1 cellular context compared by ENCODE assay signal in genomic region chr19:39127812-39128510, GRCh38.
TF ChIP-seq lines count a peak whose summit lies in the region.

No MANE protein-coding gene starts in this region.

TF ChIP-seq in HEK293, 187 proteins besides CTCF, POLR2A, EP300 and RAD21 (continued from another document):
- TF ChIP-seq, protein P1, sequence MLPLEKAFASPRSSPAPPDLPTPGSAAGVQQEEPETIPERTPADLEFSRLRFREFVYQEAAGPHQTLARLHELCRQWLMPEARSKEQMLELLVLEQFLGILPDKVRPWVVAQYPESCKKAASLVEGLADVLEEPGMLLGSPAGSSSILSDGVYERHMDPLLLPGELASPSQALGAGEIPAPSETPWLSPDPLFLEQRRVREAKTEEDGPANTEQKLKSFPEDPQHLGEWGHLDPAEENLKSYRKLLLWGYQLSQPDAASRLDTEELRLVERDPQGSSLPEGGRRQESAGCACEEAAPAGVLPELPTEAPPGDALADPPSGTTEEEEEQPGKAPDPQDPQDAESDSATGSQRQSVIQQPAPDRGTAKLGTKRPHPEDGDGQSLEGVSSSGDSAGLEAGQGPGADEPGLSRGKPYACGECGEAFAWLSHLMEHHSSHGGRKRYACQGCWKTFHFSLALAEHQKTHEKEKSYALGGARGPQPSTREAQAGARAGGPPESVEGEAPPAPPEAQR (tag by site-specific recombination; IDR thresholded peaks at IDR 0.05) = no peak
- TF ChIP-seq ZFP69B (tag by site-specific recombination; IDR thresholded peaks at IDR 0.05) = no peak
- TF ChIP-seq ZNF10 (tag by site-specific recombination; IDR thresholded peaks at IDR 0.05) = 0 out of 2 replicates have a peak, but pooled peaks have one; percentile 10
- TF ChIP-seq ZNF398 (tag by site-specific recombination; IDR thresholded peaks at IDR 0.05) = peak; percentile 18; the same call in 1 of the 2 replicates
- TF ChIP-seq ZNF639 (tag by site-specific recombination; IDR thresholded peaks at IDR 0.05) = 0 out of 2 replicates have a peak, but pooled peaks have one; percentile 23
- peak; percentile 48; the same call in 1 of the 2 replicates for TF ChIP-seq GLIS1 (tag by site-specific recombination; IDR thresholded peaks at IDR 0.05)
- peak; percentile 5; the same call in 1 of the 2 replicates for TF ChIP-seq ZNF223 (tag by site-specific recombination; IDR thresholded peaks at IDR 0.05)
- TF ChIP-seq ZBTB17 (tag by site-specific recombination; IDR thresholded peaks at IDR 0.05) = 0 out of 2 replicates have a peak, but pooled peaks have one; percentile 4
- TF ChIP-seq, protein P2, sequence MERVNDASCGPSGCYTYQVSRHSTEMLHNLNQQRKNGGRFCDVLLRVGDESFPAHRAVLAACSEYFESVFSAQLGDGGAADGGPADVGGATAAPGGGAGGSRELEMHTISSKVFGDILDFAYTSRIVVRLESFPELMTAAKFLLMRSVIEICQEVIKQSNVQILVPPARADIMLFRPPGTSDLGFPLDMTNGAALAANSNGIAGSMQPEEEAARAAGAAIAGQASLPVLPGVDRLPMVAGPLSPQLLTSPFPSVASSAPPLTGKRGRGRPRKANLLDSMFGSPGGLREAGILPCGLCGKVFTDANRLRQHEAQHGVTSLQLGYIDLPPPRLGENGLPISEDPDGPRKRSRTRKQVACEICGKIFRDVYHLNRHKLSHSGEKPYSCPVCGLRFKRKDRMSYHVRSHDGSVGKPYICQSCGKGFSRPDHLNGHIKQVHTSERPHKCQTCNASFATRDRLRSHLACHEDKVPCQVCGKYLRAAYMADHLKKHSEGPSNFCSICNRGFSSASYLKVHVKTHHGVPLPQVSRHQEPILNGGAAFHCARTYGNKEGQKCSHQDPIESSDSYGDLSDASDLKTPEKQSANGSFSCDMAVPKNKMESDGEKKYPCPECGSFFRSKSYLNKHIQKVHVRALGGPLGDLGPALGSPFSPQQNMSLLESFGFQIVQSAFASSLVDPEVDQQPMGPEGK (tag by site-specific recombination; IDR thresholded peaks at IDR 0.05) = peak; percentile 10; the same call in 1 of the 2 replicates
- peak; percentile 73; the same call in 1 of the 2 replicates for TF ChIP-seq ZNF394 (tag by site-specific recombination; IDR thresholded peaks at IDR 0.05; ENCODE audit: borderline replicate concordance)
- no peak for TF ChIP-seq ZFP3 (tag by site-specific recombination; IDR thresholded peaks at IDR 0.05; ENCODE audit: low read depth)
- TF ChIP-seq HIC1 (tag by site-specific recombination; IDR thresholded peaks at IDR 0.05) = 0 out of 2 replicates have a peak, but pooled peaks have one; percentile 56
- no peak for TF ChIP-seq ZNF426 (tag by site-specific recombination; IDR thresholded peaks at IDR 0.05)
- TF ChIP-seq ZNF16 (tag by site-specific recombination; IDR thresholded peaks at IDR 0.05; ENCODE audit: low read depth) = peak; percentile 63; the same call in 1 of the 2 replicates
- no peak for TF ChIP-seq ZNF654 (tag by site-specific recombination; IDR thresholded peaks at IDR 0.05; ENCODE audit: low read depth)
- no peak for TF ChIP-seq ZNF623 (tag by site-specific recombination; IDR thresholded peaks at IDR 0.05)
- TF ChIP-seq, protein P3, sequence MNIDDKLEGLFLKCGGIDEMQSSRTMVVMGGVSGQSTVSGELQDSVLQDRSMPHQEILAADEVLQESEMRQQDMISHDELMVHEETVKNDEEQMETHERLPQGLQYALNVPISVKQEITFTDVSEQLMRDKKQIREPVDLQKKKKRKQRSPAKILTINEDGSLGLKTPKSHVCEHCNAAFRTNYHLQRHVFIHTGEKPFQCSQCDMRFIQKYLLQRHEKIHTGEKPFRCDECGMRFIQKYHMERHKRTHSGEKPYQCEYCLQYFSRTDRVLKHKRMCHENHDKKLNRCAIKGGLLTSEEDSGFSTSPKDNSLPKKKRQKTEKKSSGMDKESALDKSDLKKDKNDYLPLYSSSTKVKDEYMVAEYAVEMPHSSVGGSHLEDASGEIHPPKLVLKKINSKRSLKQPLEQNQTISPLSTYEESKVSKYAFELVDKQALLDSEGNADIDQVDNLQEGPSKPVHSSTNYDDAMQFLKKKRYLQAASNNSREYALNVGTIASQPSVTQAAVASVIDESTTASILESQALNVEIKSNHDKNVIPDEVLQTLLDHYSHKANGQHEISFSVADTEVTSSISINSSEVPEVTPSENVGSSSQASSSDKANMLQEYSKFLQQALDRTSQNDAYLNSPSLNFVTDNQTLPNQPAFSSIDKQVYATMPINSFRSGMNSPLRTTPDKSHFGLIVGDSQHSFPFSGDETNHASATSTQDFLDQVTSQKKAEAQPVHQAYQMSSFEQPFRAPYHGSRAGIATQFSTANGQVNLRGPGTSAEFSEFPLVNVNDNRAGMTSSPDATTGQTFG (tag by site-specific recombination; IDR thresholded peaks at IDR 0.05; ENCODE audit: borderline replicate concordance) = 0 out of 2 replicates have a peak, but pooled peaks have one; percentile 0
- TF ChIP-seq OSR2 (tag by site-specific recombination; IDR thresholded peaks at IDR 0.05) = 0 out of 2 replicates have a peak, but pooled peaks have one; percentile 27
- TF ChIP-seq SCRT2 (tag by site-specific recombination; IDR thresholded peaks at IDR 0.05) = peak; percentile 40; the same call in 1 of the 2 replicates
- peak; percentile 33; the same call in 1 of the 2 replicates for TF ChIP-seq ZNF121 (tag by site-specific recombination; IDR thresholded peaks at IDR 0.05)
- TF ChIP-seq ZNF24 (tag by site-specific recombination; IDR thresholded peaks at IDR 0.05) = no peak
- no peak for TF ChIP-seq ZNF560 (tag by site-specific recombination; IDR thresholded peaks at IDR 0.05; ENCODE audit: borderline replicate concordance)
- TF ChIP-seq, protein P4, sequence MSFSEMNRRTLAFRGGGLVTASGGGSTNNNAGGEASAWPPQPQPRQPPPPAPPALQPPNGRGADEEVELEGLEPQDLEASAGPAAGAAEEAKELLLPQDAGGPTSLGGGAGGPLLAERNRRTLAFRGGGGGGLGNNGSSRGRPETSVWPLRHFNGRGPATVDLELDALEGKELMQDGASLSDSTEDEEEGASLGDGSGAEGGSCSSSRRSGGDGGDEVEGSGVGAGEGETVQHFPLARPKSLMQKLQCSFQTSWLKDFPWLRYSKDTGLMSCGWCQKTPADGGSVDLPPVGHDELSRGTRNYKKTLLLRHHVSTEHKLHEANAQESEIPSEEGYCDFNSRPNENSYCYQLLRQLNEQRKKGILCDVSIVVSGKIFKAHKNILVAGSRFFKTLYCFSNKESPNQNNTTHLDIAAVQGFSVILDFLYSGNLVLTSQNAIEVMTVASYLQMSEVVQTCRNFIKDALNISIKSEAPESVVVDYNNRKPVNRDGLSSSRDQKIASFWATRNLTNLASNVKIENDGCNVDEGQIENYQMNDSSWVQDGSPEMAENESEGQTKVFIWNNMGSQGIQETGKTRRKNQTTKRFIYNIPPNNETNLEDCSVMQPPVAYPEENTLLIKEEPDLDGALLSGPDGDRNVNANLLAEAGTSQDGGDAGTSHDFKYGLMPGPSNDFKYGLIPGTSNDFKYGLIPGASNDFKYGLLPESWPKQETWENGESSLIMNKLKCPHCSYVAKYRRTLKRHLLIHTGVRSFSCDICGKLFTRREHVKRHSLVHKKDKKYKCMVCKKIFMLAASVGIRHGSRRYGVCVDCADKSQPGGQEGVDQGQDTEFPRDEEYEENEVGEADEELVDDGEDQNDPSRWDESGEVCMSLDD (tag by site-specific recombination; IDR thresholded peaks at IDR 0.05) = no peak
- no peak for TF ChIP-seq ZBTB20 (tag by site-specific recombination; IDR thresholded peaks at IDR 0.05)
- TF ChIP-seq MEIS1 (CRISPR knock-in tag; IDR thresholded peaks at IDR 0.05; ENCODE audit: borderline replicate concordance) = no peak
- TF ChIP-seq SETDB1 (IDR thresholded peaks at IDR 0.05; ENCODE audit: insufficient read length, low read length) = no peak
- no peak; the same call in 1 of the 2 replicates for TF ChIP-seq ZNF335 (tag by site-specific recombination; conservative IDR thresholded peaks at IDR 0.05)
- TF ChIP-seq ZNF777 (tag by site-specific recombination; IDR thresholded peaks at IDR 0.05; ENCODE audit: borderline replicate concordance) = no peak
- TF ChIP-seq ZBTB6 (tag by site-specific recombination; IDR thresholded peaks at IDR 0.05) = no peak
- TF ChIP-seq, protein P5, sequence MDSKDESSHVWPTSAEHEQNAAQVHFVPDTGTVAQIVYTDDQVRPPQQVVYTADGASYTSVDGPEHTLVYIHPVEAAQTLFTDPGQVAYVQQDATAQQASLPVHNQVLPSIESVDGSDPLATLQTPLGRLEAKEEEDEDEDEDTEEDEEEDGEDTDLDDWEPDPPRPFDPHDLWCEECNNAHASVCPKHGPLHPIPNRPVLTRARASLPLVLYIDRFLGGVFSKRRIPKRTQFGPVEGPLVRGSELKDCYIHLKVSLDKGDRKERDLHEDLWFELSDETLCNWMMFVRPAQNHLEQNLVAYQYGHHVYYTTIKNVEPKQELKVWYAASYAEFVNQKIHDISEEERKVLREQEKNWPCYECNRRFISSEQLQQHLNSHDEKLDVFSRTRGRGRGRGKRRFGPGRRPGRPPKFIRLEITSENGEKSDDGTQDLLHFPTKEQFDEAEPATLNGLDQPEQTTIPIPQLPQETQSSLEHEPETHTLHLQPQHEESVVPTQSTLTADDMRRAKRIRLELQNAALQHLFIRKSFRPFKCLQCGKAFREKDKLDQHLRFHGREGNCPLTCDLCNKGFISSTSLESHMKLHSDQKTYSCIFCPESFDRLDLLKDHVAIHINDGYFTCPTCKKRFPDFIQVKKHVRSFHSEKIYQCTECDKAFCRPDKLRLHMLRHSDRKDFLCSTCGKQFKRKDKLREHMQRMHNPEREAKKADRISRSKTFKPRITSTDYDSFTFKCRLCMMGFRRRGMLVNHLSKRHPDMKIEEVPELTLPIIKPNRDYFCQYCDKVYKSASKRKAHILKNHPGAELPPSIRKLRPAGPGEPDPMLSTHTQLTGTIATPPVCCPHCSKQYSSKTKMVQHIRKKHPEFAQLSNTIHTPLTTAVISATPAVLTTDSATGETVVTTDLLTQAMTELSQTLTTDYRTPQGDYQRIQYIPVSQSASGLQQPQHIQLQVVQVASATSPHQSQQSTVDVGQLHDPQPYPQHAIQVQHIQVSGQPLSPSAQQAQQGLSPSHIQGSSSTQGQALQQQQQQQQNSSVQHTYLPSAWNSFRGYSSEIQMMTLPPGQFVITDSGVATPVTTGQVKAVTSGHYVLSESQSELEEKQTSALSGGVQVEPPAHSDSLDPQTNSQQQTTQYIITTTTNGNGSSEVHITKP (tag by site-specific recombination; IDR thresholded peaks at IDR 0.05) = no peak
- TF ChIP-seq ZNF350 (tag by site-specific recombination; IDR thresholded peaks at IDR 0.05) = no peak
